ENCODE assay signal across 18 cellular contexts in genomic region chr6:53252177-53252692, GRCh38.
"Had no signal": no experiment of that assay in that cellular context is flagged by ENCODE, and none has a peak within 500 bp of the region (broad histone marks: within the 10 kb centered on the region; RNA-seq: fewer than 3 reads in every experiment).

No MANE protein-coding gene starts in this region.

- H3K9ac ChIP-seq: neural progenitor cell had no signal

- H3K27me3 ChIP-seq: breast epithelium, neural progenitor cell, sigmoid colon, thyroid gland had no signal

- H3K4me1 ChIP-seq: breast epithelium, lower lobe of right lung, neural progenitor cell, sigmoid colon had no signal

- H3K27ac ChIP-seq: breast epithelium, lower lobe of right lung, neural progenitor cell, sigmoid colon, thyroid gland, VCaP had no signal

- FAIRE-seq: endometrium, kidney had no signal

- DNase-seq: activated CD4-positive, alpha-beta T cell treated with anti-CD3 and anti-CD28 coated beads, Interleukin-2, amount 50 U/mL, for 1 hour; activated CD4-positive, CD25-positive, alpha-beta regulatory T cell treated with anti-CD3 and anti-CD28 coated beads, Interleukin-2, amount 50 U/mL, for 72 hours; activated CD8-positive, alpha-beta T cell treated with anti-CD3 and anti-CD28 coated beads, Interleukin-2, amount 10 ng/mL, durations not matched to agents 7 days and 5 days; activated naive CD8-positive, alpha-beta T cell treated with anti-CD3 and anti-CD28 coated beads for 36 hours; cortex of kidney; kidney; lower lobe of right lung; naive thymus-derived CD8-positive, alpha-beta T cell; sigmoid colon; stimulated activated CD4-positive, alpha-beta T cell treated with anti-CD3 and anti-CD28 coated beads, Interleukin-2, amount 100 ng/mL, for 48 hours; stimulated activated CD8-positive, alpha-beta memory T cell treated with anti-CD3 and anti-CD28 coated beads, Interleukin-4, amount 100 ng/mL, for 48 hours; stimulated activated naive CD4-positive, alpha-beta T cell treated with Interleukin-2 at 50 U/mL for 16 hours; SW 1271; thyroid gland had no signal

- H3K4me2 ChIP-seq: neural progenitor cell had no signal

- H3K9me3 ChIP-seq: breast epithelium, lower lobe of right lung, sigmoid colon, thyroid gland had no signal

- H2AFZ ChIP-seq: neural progenitor cell had no signal

- H3K4me3 ChIP-seq: breast epithelium, lower lobe of right lung, neural progenitor cell, sigmoid colon, thyroid gland had no signal

- H3K36me3 ChIP-seq: breast epithelium, lower lobe of right lung, neural progenitor cell, sigmoid colon, thyroid gland had no signal

- ATAC-seq: activated CD8-positive, alpha-beta T cell treated with anti-CD3 and anti-CD28 coated beads, Interleukin-2, amount 10 ng/mL, durations not matched to agents 7 days and 5 days; naive thymus-derived CD8-positive, alpha-beta T cell had no signal
